ENCODE assay signal across 19 cellular contexts in the genomic region with DNA sequence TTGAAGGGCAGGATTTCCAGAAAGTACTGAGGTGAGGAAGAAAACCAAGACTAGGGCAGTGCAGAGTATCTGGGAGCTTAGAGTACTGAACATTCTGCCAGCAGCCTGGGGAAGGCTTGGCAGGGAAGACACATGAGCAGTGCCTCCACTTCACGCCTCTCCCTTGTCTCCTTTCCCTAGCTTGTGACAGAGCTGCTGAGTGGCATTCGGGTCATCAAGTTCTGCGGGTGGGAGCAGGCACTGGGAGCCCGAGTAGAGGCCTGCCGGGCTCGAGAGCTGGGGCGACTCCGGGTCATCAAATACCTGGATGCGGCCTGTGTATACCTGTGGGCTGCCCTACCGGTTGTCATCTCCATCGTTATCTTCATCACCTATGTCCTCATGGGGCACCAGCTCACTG. TPM values are rescaled to one million over a fixed set of nuclear protein-coding genes. Genes with fewer than 3 reads are reported as not detected.
"Had no signal": no experiment of that assay in that cellular context is flagged by ENCODE, and none has a peak within 500 bp of the region (broad histone marks: within the 10 kb centered on the region; RNA-seq: fewer than 3 reads in every experiment).

No MANE protein-coding gene starts in this region.

- H3K4me3 ChIP-seq: adrenal gland, cardiac muscle cell, gastroesophageal sphincter, hepatocyte, SJCRH30, transverse colon had no signal

- DNase-seq: activated CD4-positive, alpha-beta T cell treated with anti-CD3 and anti-CD28 coated beads, Interleukin-2, amount 10 ng/mL, durations not matched to agents 24 days and 14 days; activated CD8-positive, alpha-beta memory T cell treated with anti-CD3 and anti-CD28 coated beads for 24 hours; activated naive CD4-positive, alpha-beta T cell treated with anti-CD3 and anti-CD28 coated beads, Interleukin-2, amount 50 U/mL, for 16 hours; adrenal gland; erythroblast; islet precursor cell; mesendoderm; occipital lobe; SJCRH30; stimulated activated CD4-positive, alpha-beta T cell treated with anti-CD3 and anti-CD28 coated beads, Interleukin-2, amount 100 ng/mL, for 48 hours; stimulated activated naive B cell treated with anti-CD40 and anti-IgM and Interleukin-4, amounts not matched to agents 10 μg/mL and 1 μg/mL and 100 μg/mL, for 72 hours; substantia nigra; T-helper 17 cell; transverse colon had no signal

- H3K9me3 Mint-ChIP-seq: activated CD4-positive, alpha-beta T cell treated with anti-CD3 and anti-CD28 coated beads, Interleukin-2, amount 10 ng/mL, durations not matched to agents 24 days and 14 days; natural killer cell treated with Interleukin-12 subunit alpha and Interleukin-12 subunit beta and Interleukin-15 and Interleukin-18, amount 100 ng/mL, for 72 hours; stimulated activated naive B cell treated with anti-CD40 and anti-IgM and Interleukin-4, amounts not matched to agents 10 μg/mL and 1 μg/mL and 100 μg/mL, for 72 hours had no signal

- H3K36me3 Mint-ChIP-seq: natural killer cell treated with Interleukin-12 subunit alpha and Interleukin-12 subunit beta and Interleukin-15 and Interleukin-18, amount 100 ng/mL, for 72 hours had no signal

- H3K27ac ChIP-seq: adrenal gland, cardiac muscle cell, gastroesophageal sphincter, hepatocyte, SJCRH30, transverse colon had no signal

- H3K36me3 ChIP-seq: SJCRH30 had no signal

- H3K9me3 ChIP-seq: adrenal gland, gastroesophageal sphincter, SJCRH30, transverse colon had no signal

- H3K4me3 Mint-ChIP-seq: activated CD4-positive, alpha-beta T cell treated with anti-CD3 and anti-CD28 coated beads, Interleukin-2, amount 10 ng/mL, durations not matched to agents 24 days and 14 days; natural killer cell treated with Interleukin-12 subunit alpha and Interleukin-12 subunit beta and Interleukin-15 and Interleukin-18, amount 100 ng/mL, for 72 hours; stimulated activated naive B cell treated with anti-CD40 and anti-IgM and Interleukin-4, amounts not matched to agents 10 μg/mL and 1 μg/mL and 100 μg/mL, for 72 hours; T-helper 17 cell had no signal

- H3K27me3 ChIP-seq: adrenal gland, cardiac muscle cell, gastroesophageal sphincter, hepatocyte, SJCRH30, transverse colon had no signal

- H3K27me3 Mint-ChIP-seq: activated CD4-positive, alpha-beta T cell treated with anti-CD3 and anti-CD28 coated beads, Interleukin-2, amount 10 ng/mL, durations not matched to agents 24 days and 14 days; natural killer cell treated with Interleukin-12 subunit alpha and Interleukin-12 subunit beta and Interleukin-15 and Interleukin-18, amount 100 ng/mL, for 72 hours; stimulated activated naive B cell treated with anti-CD40 and anti-IgM and Interleukin-4, amounts not matched to agents 10 μg/mL and 1 μg/mL and 100 μg/mL, for 72 hours; T-helper 17 cell had no signal

- ATAC-seq: gastroesophageal sphincter; left lobe of liver; natural killer cell treated with Interleukin-12 subunit alpha and Interleukin-12 subunit beta and Interleukin-15 and Interleukin-18, amount 100 ng/mL, for 72 hours; stimulated activated naive B cell treated with anti-CD40 and anti-IgM and Interleukin-4, amounts not matched to agents 10 μg/mL and 1 μg/mL and 100 μg/mL, for 72 hours; T-helper 17 cell had no signal

- H3K4me1 Mint-ChIP-seq: activated CD4-positive, alpha-beta T cell treated with anti-CD3 and anti-CD28 coated beads, Interleukin-2, amount 10 ng/mL, durations not matched to agents 24 days and 14 days had no signal

- H3K27ac Mint-ChIP-seq: activated CD4-positive, alpha-beta T cell treated with anti-CD3 and anti-CD28 coated beads, Interleukin-2, amount 10 ng/mL, durations not matched to agents 24 days and 14 days; natural killer cell treated with Interleukin-12 subunit alpha and Interleukin-12 subunit beta and Interleukin-15 and Interleukin-18, amount 100 ng/mL, for 72 hours; T-helper 17 cell had no signal

RNA-seq across cellular contexts. Expression of a gene that starts 20.9 kb away (rescaled TPM):
- total RNA-seq: left lobe of liver had no signal
